1 cellular context compared by ENCODE assay signal in genomic region chr14:89466939-89467338, GRCh38.
TF ChIP-seq lines count a peak whose summit lies in the region.

No MANE protein-coding gene starts in this region.

TF ChIP-seq in H1, 55 proteins besides CTCF, POLR2A, EP300 and RAD21:
- TF ChIP-seq SAP30 (IDR thresholded peaks at IDR 0.05; ENCODE audit: insufficient read depth, insufficient replicate concordance, low read length) (no peak), CTBP2 (IDR thresholded peaks at IDR 0.05; ENCODE audit: borderline replicate concordance, insufficient read depth, insufficient read length, low read length) (no peak), NANOG (IDR thresholded peaks at IDR 0.05; ENCODE audit: insufficient read depth, low read depth, low read length, poor library complexity, severe bottlenecking) (no peak), BACH1 (IDR thresholded peaks at IDR 0.05; ENCODE audit: low read length) (no peak), EZH2 (IDR thresholded peaks at IDR 0.05; ENCODE audit: low read depth, low read length, severe bottlenecking) (no peak), RNF2 (IDR thresholded peaks at IDR 0.05; ENCODE audit: borderline replicate concordance, low read depth, low read length, missing control alignments, poor library complexity, severe bottlenecking) (no peak), HDAC2 (IDR thresholded peaks at IDR 0.05; ENCODE audit: borderline replicate concordance in 1 of 2, low read depth in 2 of 2, low read length in 2 of 2) (no peak), USF2 (IDR thresholded peaks at IDR 0.05; ENCODE audit: low read length) (no peak), MAX (IDR thresholded peaks at IDR 0.05) (no peak), GABPA (IDR thresholded peaks at IDR 0.05; ENCODE audit: borderline replicate concordance, insufficient read depth, low read length) (no peak), TCF12 (IDR thresholded peaks at IDR 0.05; ENCODE audit: low read depth, low read length) (no peak), EGR1 (IDR thresholded peaks at IDR 0.05; ENCODE audit: borderline replicate concordance, low read depth, low read length) (no peak), TAF1 (IDR thresholded peaks at IDR 0.05; ENCODE audit: low read depth, low read length) (no peak), E2F6 (IDR thresholded peaks at IDR 0.05) (no peak), PHF8 (conservative IDR thresholded peaks at IDR 0.05; ENCODE audit: low read depth, low read length) (no peak), POLR2AphosphoS5 (IDR thresholded peaks at IDR 0.05; ENCODE audit: low read depth, low read length) (no peak), SIRT6 (IDR thresholded peaks at IDR 0.05; ENCODE audit: low read length) (no peak), MAFK (IDR thresholded peaks at IDR 0.05; ENCODE audit: low read depth, low read length) (no peak), HDAC6 (IDR thresholded peaks at IDR 0.05; ENCODE audit: low read depth, low read length) (no peak)
- TF ChIP-seq, protein P1, sequence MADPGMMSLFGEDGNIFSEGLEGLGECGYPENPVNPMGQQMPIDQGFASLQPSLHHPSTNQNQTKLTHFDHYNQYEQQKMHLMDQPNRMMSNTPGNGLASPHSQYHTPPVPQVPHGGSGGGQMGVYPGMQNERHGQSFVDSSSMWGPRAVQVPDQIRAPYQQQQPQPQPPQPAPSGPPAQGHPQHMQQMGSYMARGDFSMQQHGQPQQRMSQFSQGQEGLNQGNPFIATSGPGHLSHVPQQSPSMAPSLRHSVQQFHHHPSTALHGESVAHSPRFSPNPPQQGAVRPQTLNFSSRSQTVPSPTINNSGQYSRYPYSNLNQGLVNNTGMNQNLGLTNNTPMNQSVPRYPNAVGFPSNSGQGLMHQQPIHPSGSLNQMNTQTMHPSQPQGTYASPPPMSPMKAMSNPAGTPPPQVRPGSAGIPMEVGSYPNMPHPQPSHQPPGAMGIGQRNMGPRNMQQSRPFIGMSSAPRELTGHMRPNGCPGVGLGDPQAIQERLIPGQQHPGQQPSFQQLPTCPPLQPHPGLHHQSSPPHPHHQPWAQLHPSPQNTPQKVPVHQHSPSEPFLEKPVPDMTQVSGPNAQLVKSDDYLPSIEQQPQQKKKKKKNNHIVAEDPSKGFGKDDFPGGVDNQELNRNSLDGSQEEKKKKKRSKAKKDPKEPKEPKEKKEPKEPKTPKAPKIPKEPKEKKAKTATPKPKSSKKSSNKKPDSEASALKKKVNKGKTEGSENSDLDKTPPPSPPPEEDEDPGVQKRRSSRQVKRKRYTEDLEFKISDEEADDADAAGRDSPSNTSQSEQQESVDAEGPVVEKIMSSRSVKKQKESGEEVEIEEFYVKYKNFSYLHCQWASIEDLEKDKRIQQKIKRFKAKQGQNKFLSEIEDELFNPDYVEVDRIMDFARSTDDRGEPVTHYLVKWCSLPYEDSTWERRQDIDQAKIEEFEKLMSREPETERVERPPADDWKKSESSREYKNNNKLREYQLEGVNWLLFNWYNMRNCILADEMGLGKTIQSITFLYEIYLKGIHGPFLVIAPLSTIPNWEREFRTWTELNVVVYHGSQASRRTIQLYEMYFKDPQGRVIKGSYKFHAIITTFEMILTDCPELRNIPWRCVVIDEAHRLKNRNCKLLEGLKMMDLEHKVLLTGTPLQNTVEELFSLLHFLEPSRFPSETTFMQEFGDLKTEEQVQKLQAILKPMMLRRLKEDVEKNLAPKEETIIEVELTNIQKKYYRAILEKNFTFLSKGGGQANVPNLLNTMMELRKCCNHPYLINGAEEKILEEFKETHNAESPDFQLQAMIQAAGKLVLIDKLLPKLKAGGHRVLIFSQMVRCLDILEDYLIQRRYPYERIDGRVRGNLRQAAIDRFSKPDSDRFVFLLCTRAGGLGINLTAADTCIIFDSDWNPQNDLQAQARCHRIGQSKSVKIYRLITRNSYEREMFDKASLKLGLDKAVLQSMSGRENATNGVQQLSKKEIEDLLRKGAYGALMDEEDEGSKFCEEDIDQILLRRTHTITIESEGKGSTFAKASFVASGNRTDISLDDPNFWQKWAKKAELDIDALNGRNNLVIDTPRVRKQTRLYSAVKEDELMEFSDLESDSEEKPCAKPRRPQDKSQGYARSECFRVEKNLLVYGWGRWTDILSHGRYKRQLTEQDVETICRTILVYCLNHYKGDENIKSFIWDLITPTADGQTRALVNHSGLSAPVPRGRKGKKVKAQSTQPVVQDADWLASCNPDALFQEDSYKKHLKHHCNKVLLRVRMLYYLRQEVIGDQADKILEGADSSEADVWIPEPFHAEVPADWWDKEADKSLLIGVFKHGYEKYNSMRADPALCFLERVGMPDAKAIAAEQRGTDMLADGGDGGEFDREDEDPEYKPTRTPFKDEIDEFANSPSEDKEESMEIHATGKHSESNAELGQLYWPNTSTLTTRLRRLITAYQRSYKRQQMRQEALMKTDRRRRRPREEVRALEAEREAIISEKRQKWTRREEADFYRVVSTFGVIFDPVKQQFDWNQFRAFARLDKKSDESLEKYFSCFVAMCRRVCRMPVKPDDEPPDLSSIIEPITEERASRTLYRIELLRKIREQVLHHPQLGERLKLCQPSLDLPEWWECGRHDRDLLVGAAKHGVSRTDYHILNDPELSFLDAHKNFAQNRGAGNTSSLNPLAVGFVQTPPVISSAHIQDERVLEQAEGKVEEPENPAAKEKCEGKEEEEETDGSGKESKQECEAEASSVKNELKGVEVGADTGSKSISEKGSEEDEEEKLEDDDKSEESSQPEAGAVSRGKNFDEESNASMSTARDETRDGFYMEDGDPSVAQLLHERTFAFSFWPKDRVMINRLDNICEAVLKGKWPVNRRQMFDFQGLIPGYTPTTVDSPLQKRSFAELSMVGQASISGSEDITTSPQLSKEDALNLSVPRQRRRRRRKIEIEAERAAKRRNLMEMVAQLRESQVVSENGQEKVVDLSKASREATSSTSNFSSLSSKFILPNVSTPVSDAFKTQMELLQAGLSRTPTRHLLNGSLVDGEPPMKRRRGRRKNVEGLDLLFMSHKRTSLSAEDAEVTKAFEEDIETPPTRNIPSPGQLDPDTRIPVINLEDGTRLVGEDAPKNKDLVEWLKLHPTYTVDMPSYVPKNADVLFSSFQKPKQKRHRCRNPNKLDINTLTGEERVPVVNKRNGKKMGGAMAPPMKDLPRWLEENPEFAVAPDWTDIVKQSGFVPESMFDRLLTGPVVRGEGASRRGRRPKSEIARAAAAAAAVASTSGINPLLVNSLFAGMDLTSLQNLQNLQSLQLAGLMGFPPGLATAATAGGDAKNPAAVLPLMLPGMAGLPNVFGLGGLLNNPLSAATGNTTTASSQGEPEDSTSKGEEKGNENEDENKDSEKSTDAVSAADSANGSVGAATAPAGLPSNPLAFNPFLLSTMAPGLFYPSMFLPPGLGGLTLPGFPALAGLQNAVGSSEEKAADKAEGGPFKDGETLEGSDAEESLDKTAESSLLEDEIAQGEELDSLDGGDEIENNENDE (IDR thresholded peaks at IDR 0.05; ENCODE audit: insufficient replicate concordance, low read length), result no peak
